In the genomic region with DNA sequence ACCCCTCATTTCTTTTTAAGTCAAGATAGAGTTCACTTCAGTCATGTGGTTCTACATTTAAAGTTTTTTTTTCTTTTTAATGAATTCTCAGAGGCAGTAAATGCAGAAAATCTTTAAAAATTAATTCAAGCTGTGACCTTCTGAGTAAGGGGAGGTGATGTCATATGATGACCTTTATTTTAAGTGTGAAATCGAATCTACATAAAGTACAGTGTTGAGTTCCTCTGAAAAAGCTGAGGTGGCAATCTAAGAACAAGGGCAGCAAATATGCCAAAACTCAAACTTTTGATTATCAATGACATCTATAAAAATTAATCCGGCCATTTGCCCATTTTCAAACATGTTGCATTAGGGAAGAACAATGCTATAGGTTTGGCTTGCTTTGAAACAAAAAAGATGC, we compare ENCODE assay signal across 22 cellular contexts.
"Had no signal": no experiment of that assay in that cellular context is flagged by ENCODE, and none has a peak within 500 bp of the region (broad histone marks: within the 10 kb centered on the region; RNA-seq: fewer than 3 reads in every experiment).

No MANE protein-coding gene starts in this region.

- H3K36me3 ChIP-seq: pancreas, right atrium auricular region, SJCRH30, WERI-Rb-1 had no signal

- H3K4me3 Mint-ChIP-seq: activated T-helper 1 cell treated with anti-CD3 and anti-CD28 coated beads, Interleukin-12 subunit alpha, Interleukin-12 subunit beta, Interleukin-2, Interleukin-4 antibody, amounts not matched to agents 30 ng/mL and 10 ng/mL and 1 ng/mL, durations not matched to agents 14 hours and 24 hours and 36 hours; immature natural killer cell; nephron progenitor cell; T-cell; T-helper 2 cell treated with Interferon-gamma antibody and Interleukin-4, amounts not matched to agents 5 μg/mL and 100 μg/mL, for 36 hours; type B pancreatic cell had no signal

- DNase-seq: activated CD4-positive, CD25-positive, alpha-beta regulatory T cell treated with anti-CD3 and anti-CD28 coated beads, Interleukin-2, amount 50 U/mL, for 72 hours; activated CD8-positive, alpha-beta memory T cell treated with anti-CD3 and anti-CD28 coated beads, Interleukin-2, amount 50 U/mL, for 48 hours; amniotic stem cell; cerebellar nuclear complex; immature natural killer cell; left ventricle myocardium superior; mammary epithelial cell; midbrain; nephron progenitor cell; pancreas; psoas muscle; SJCRH30; stimulated activated CD4-positive, alpha-beta T cell treated with anti-CD3 and anti-CD28 coated beads, Interleukin-4, amount 100 ng/mL, for 4 hours; T-cell; testis; WERI-Rb-1 had no signal

- H3K27ac Mint-ChIP-seq: T-cell; T-helper 2 cell treated with Interferon-gamma antibody and Interleukin-4, amounts not matched to agents 5 μg/mL and 100 μg/mL, for 36 hours; type B pancreatic cell had no signal

- H3K27ac ChIP-seq: coronary artery, pancreas, psoas muscle, SJCRH30, testis, WERI-Rb-1 had no signal

- H3K4me3 ChIP-seq: coronary artery, pancreas, psoas muscle, right atrium auricular region, SJCRH30, testis had no signal

- H3K9me3 Mint-ChIP-seq: immature natural killer cell, T-cell had no signal

- H3K4me1 ChIP-seq: pancreas, psoas muscle, right atrium auricular region, SJCRH30, testis had no signal

- H3K36me3 Mint-ChIP-seq: T-cell had no signal

- H3K9me3 ChIP-seq: pancreas, psoas muscle, right atrium auricular region, SJCRH30, testis had no signal

- FAIRE-seq: TTC549 had no signal

- H3K27me3 ChIP-seq: pancreas, right atrium auricular region, SJCRH30, testis had no signal

- ATAC-seq: pancreas, T-cell had no signal

- H3K27me3 Mint-ChIP-seq: T-cell, type B pancreatic cell had no signal
